ENCODE assay signal across 16 cellular contexts in genomic region chr4:102787096-102787867, GRCh38. TPM values are rescaled to one million over a fixed set of nuclear protein-coding genes. Genes with fewer than 3 reads are reported as not detected.
DNase-seq lines count a peak whose midpoint lies in the region; ATAC-seq and TF ChIP-seq lines count a peak whose summit lies in the region.
"Had no signal": no experiment of that assay in that cellular context is flagged by ENCODE, and none has a peak within 500 bp of the region (broad histone marks: within the 10 kb centered on the region; RNA-seq: fewer than 3 reads in every experiment).

No MANE protein-coding gene starts in this region.

- H3K27ac Mint-ChIP-seq in activated T-helper 2 cell treated with anti-CD3 and anti-CD28 coated beads, Interferon-gamma antibody, Interleukin-2, Interleukin-4, amounts not matched to agents 10 μg/mL and 5 μg/mL and 100 μg/mL, durations not matched to agents 14 hours and 24 hours and 36 hours: peak overlapping the region; percentile 46
- H3K27ac Mint-ChIP-seq: CD4-positive, CD25-positive, alpha-beta regulatory T cell had no signal

- peak; percentile 24 for DNase-seq in stimulated activated CD4-positive, alpha-beta T cell treated with anti-CD3 and anti-CD28 coated beads, Interleukin-4, amount 100 ng/mL, for 24 hours
- no peak for DNase-seq in stimulated activated CD4-positive, alpha-beta T cell treated with anti-CD3 and anti-CD28 coated beads, Interleukin-4, amount 100 ng/mL, for 4 hours
- DNase-seq in activated T-helper 2 cell treated with anti-CD3 and anti-CD28 coated beads, Interferon-gamma antibody, Interleukin-2, Interleukin-4, amounts not matched to agents 10 μg/mL and 5 μg/mL and 100 μg/mL, durations not matched to agents 14 hours and 24 hours and 36 hours (ENCODE audit: low spot score): no peak
- peak; percentile 58 to 86 for DNase-seq in foreskin fibroblast
- DNase-seq in NCI-H2029 treated with DMSO at 0.1 percent for 48 hours (lab: John Stamatoyannopoulos, UW): no peak
- DNase-seq in GM19238 (ENCODE audit: insufficient read length, low spot score): no peak
- DNase-seq: activated CD4-positive, alpha-beta T cell treated with anti-CD3 and anti-CD28 coated beads, Interleukin-2, amount 50 U/mL, for 1 hour; CD4-positive, CD25-positive, alpha-beta regulatory T cell; left colon; MM.1S; NCI-H774; ovary; stimulated activated CD4-positive, alpha-beta T cell treated with anti-CD3 and anti-CD28 coated beads, Interleukin-2, amount 100 ng/mL, for 48 hours had no signal

- no peaks in the 10 kb centered on the region for H3K27me3 Mint-ChIP-seq in activated T-helper 2 cell treated with anti-CD3 and anti-CD28 coated beads, Interferon-gamma antibody, Interleukin-2, Interleukin-4, amounts not matched to agents 10 μg/mL and 5 μg/mL and 100 μg/mL, durations not matched to agents 14 hours and 24 hours and 36 hours (ENCODE audit: low read depth)
- H3K27me3 Mint-ChIP-seq: CD4-positive, CD25-positive, alpha-beta regulatory T cell had no signal

- peaks cover 21% of the 10 kb centered on the region for H3K36me3 Mint-ChIP-seq in activated T-helper 2 cell treated with anti-CD3 and anti-CD28 coated beads, Interferon-gamma antibody, Interleukin-2, Interleukin-4, amounts not matched to agents 10 μg/mL and 5 μg/mL and 100 μg/mL, durations not matched to agents 14 hours and 24 hours and 36 hours (ENCODE audit: low read depth)

- H3K9me3 Mint-ChIP-seq in activated T-helper 2 cell treated with anti-CD3 and anti-CD28 coated beads, Interferon-gamma antibody, Interleukin-2, Interleukin-4, amounts not matched to agents 10 μg/mL and 5 μg/mL and 100 μg/mL, durations not matched to agents 14 hours and 24 hours and 36 hours: peaks cover 12% of the 10 kb centered on the region

- H3K4me3 Mint-ChIP-seq in activated T-helper 2 cell treated with anti-CD3 and anti-CD28 coated beads, Interferon-gamma antibody, Interleukin-2, Interleukin-4, amounts not matched to agents 10 μg/mL and 5 μg/mL and 100 μg/mL, durations not matched to agents 14 hours and 24 hours and 36 hours (ENCODE audit: low read depth): no peak overlapping the region
- H3K4me3 Mint-ChIP-seq: CD4-positive, CD25-positive, alpha-beta regulatory T cell had no signal

- peaks cover 19% of the 10 kb centered on the region for H3K4me1 Mint-ChIP-seq in activated T-helper 2 cell treated with anti-CD3 and anti-CD28 coated beads, Interferon-gamma antibody, Interleukin-2, Interleukin-4, amounts not matched to agents 10 μg/mL and 5 μg/mL and 100 μg/mL, durations not matched to agents 14 hours and 24 hours and 36 hours (ENCODE audit: low read depth)

- no peak overlapping the region for H3K4me3 ChIP-seq in foreskin fibroblast (ENCODE audit: low read depth in 1 of 2, low read length in 2 of 2)
- H3K4me3 ChIP-seq: gastroesophageal sphincter, ovary had no signal

- intact Hi-C loops in activated T-helper 2 cell treated with anti-CD3 and anti-CD28 coated beads, Interferon-gamma antibody, Interleukin-2, Interleukin-4, amounts not matched to agents 10 μg/mL and 5 μg/mL and 100 μg/mL, durations not matched to agents 14 hours and 24 hours and 36 hours (cut with micrococcal nuclease): no loop called here

- no peak for TF ChIP-seq CTCF in foreskin fibroblast (IDR thresholded peaks at IDR 0.05; ENCODE audit: low read depth, low read length)

- ATAC-seq in HG03097 (IDR thresholded peaks at IDR 0.05; ENCODE audit: low FRiP score, unreplicated experiment) (no peak), HG03135 (IDR thresholded peaks at IDR 0.05; ENCODE audit: unreplicated experiment) (no peak)
- ATAC-seq: gastroesophageal sphincter, left colon had no signal

RNA-seq across cellular contexts. Expression of gene MANBA, which starts 26.5 kb away (rescaled TPM):
- 9.4 and 11.3 TPM in 2 replicates for total RNA-seq in activated T-helper 2 cell treated with anti-CD3 and anti-CD28 coated beads, Interferon-gamma antibody, Interleukin-2, Interleukin-4, amounts not matched to agents 10 μg/mL and 5 μg/mL and 100 μg/mL, durations not matched to agents 14 hours and 24 hours and 36 hours

RNA-seq across cellular contexts. Expression of gene UBE2D3, which starts 40.1 kb away (rescaled TPM):
- total RNA-seq in activated T-helper 2 cell treated with anti-CD3 and anti-CD28 coated beads, Interferon-gamma antibody, Interleukin-2, Interleukin-4, amounts not matched to agents 10 μg/mL and 5 μg/mL and 100 μg/mL, durations not matched to agents 14 hours and 24 hours and 36 hours: 429 and 432 TPM in 2 replicates

Comparison
In these comparisons a context has a peak if more than half of its experiments do, and no peak if none do; other contexts are left out.
1. DNase-seq: peak in stimulated activated CD4-positive, alpha-beta T cell treated with anti-CD3 and anti-CD28 coated beads, Interleukin-4, amount 100 ng/mL, for 24 hours (single experiment) and foreskin fibroblast (2 of 2); none in stimulated activated CD4-positive, alpha-beta T cell treated with anti-CD3 and anti-CD28 coated beads, Interleukin-4, amount 100 ng/mL, for 4 hours (0 of 2), activated T-helper 2 cell treated with anti-CD3 and anti-CD28 coated beads, Interferon-gamma antibody, Interleukin-2, Interleukin-4, amounts not matched to agents 10 μg/mL and 5 μg/mL and 100 μg/mL, durations not matched to agents 14 hours and 24 hours and 36 hours (single experiment), NCI-H2029 treated with DMSO at 0.1 percent for 48 hours (single experiment) and GM19238 (single experiment).